ENCODE assay signal across 11 cellular contexts in genomic region chr2:98749053-98749450, GRCh38. TPM values are rescaled to one million over a fixed set of nuclear protein-coding genes. Genes with fewer than 3 reads are reported as not detected.
DNase-seq lines count a peak whose midpoint lies in the region; ATAC-seq, FAIRE-seq and TF ChIP-seq lines count a peak whose summit lies in the region.
"Had no signal": no experiment of that assay in that cellular context is flagged by ENCODE, and none has a peak within 500 bp of the region (broad histone marks: within the 10 kb centered on the region; RNA-seq: fewer than 3 reads in every experiment).

No MANE protein-coding gene starts in this region.

- no peak overlapping the region for H2BK120ac ChIP-seq in neuronal stem cell (ENCODE audit: low read depth, low read length)

- H3K4me3 ChIP-seq in upper lobe of left lung (no peak overlapping the region), kidney (ENCODE audit: low read length in 2 of 2) (no peak overlapping the region), neuronal stem cell (ENCODE audit: low read length in 2 of 2) (no peak overlapping the region)

- peak overlapping the region; percentile 41 for H3K27ac Mint-ChIP-seq in activated naive CD8-positive, alpha-beta T cell
- no peak overlapping the region for H3K27ac Mint-ChIP-seq in activated naive CD8-positive, alpha-beta T cell treated with anti-CD3 and anti-CD28 coated beads for 36 hours
- H3K27ac Mint-ChIP-seq in glutamatergic neuron (ENCODE audit: unreplicated experiment): peak overlapping the region; percentile 64

- TF ChIP-seq CTCF in glutamatergic neuron (IDR thresholded peaks at IDR 0.05; ENCODE audit: partially characterized antibody, unreplicated experiment): no peak
- TF ChIP-seq CTCF in upper lobe of left lung (IDR thresholded peaks at IDR 0.05): no peak
- no peak for TF ChIP-seq CTCF in kidney (IDR thresholded peaks at IDR 0.05; ENCODE audit: borderline replicate concordance, extremely low read depth, insufficient read depth)

- no peaks in the 10 kb centered on the region for H3K27me3 Mint-ChIP-seq in activated naive CD8-positive, alpha-beta T cell
- H3K27me3 Mint-ChIP-seq in activated naive CD8-positive, alpha-beta T cell treated with anti-CD3 and anti-CD28 coated beads for 36 hours: no peaks in the 10 kb centered on the region
- peaks cover 2% of the 10 kb centered on the region for H3K27me3 Mint-ChIP-seq in glutamatergic neuron (ENCODE audit: unreplicated experiment)

- peak in 1 of 4 donors; percentile 52 for TF ChIP-seq POLR2A in upper lobe of left lung (IDR thresholded peaks at IDR 0.05)

- no peak overlapping the region for H2BK12ac ChIP-seq in neuronal stem cell (ENCODE audit: low read length)

- H3K18ac ChIP-seq in neuronal stem cell (ENCODE audit: low read length): no peak overlapping the region

- peaks cover 55% of the 10 kb centered on the region for H3K4me1 Mint-ChIP-seq in activated naive CD8-positive, alpha-beta T cell (ENCODE audit: low read depth)
- H3K4me1 Mint-ChIP-seq in activated naive CD8-positive, alpha-beta T cell treated with anti-CD3 and anti-CD28 coated beads for 36 hours: peaks cover 43% of the 10 kb centered on the region
- peaks cover 8% of the 10 kb centered on the region for H3K4me1 Mint-ChIP-seq in glutamatergic neuron (ENCODE audit: low read depth, unreplicated experiment)

- H4K8ac ChIP-seq in neuronal stem cell (ENCODE audit: low read depth, low read length): no peak overlapping the region

- no peak overlapping the region for H4K91ac ChIP-seq in neuronal stem cell (ENCODE audit: low read depth, low read length, poor library complexity)

- H3K14ac ChIP-seq in neuronal stem cell (ENCODE audit: low read length): no peak overlapping the region

- H3K9me3 ChIP-seq in upper lobe of left lung (no peaks in the 10 kb centered on the region), kidney (ENCODE audit: control insufficient read depth in 1 of 2, low read length in 2 of 2) (no peaks in the 10 kb centered on the region), neuronal stem cell (replicated peaks in 1 of 2; ENCODE audit: control insufficient read depth in 2 of 2, insufficient read depth in 1 of 2, low read depth in 1 of 2, low read length in 2 of 2) (no peaks in the 10 kb centered on the region)

- peak in 1 of 4 donors; percentile 15 for TF ChIP-seq EP300 in upper lobe of left lung (IDR thresholded peaks at IDR 0.05)

- ATAC-seq in upper lobe of left lung (ENCODE audit: low FRiP score in 2 of 2): peak; percentile 82 to 90

- no peak for FAIRE-seq in kidney (lab: Jason Lieb, UNC)

- no peaks in the 10 kb centered on the region for H3K27me3 ChIP-seq in upper lobe of left lung
- peaks cover 0 to 7% (median 2%) of the 10 kb centered on the region in 3 experiments for H3K27me3 ChIP-seq in neuronal stem cell (ENCODE audit: control insufficient read depth in 3 of 3, insufficient read depth in 3 of 3, low read depth in 1 of 3, low read length in 3 of 3)

- no peak overlapping the region for H2BK5ac ChIP-seq in neuronal stem cell (ENCODE audit: low read length)

- no peaks in the 10 kb centered on the region for H3K36me3 Mint-ChIP-seq in activated naive CD8-positive, alpha-beta T cell
- peaks cover 3% of the 10 kb centered on the region for H3K36me3 Mint-ChIP-seq in activated naive CD8-positive, alpha-beta T cell treated with anti-CD3 and anti-CD28 coated beads for 36 hours
- peaks cover 5% of the 10 kb centered on the region for H3K36me3 Mint-ChIP-seq in glutamatergic neuron (ENCODE audit: unreplicated experiment)

- no peak overlapping the region for H3K4ac ChIP-seq in neuronal stem cell (ENCODE audit: low read length)

- peaks cover 2 to 7% (median 4%) of the 10 kb centered on the region in 4 donors for H3K4me1 ChIP-seq in upper lobe of left lung
- peaks cover 4% of the 10 kb centered on the region in 2 donors for H3K4me1 ChIP-seq in kidney (ENCODE audit: control insufficient read depth in 1 of 2, insufficient read depth in 1 of 2, low read depth in 1 of 2, low read length in 2 of 2)
- no peaks in the 10 kb centered on the region for H3K4me1 ChIP-seq in neuronal stem cell (ENCODE audit: control insufficient read depth in 2 of 2, insufficient read depth in 1 of 2, low read depth in 1 of 2, low read length in 2 of 2)

- H3K36me3 ChIP-seq in upper lobe of left lung (no peaks in the 10 kb centered on the region), kidney (ENCODE audit: control insufficient read depth in 1 of 2, insufficient read depth in 2 of 2, low read length in 2 of 2) (no peaks in the 10 kb centered on the region), neuronal stem cell (replicated peaks in 1 of 2; ENCODE audit: control insufficient read depth in 2 of 2, insufficient read depth in 2 of 2, low read length in 2 of 2) (no peaks in the 10 kb centered on the region)

- intact Hi-C loops in kidney (cut with DNase I): no loop called here

- H2BK15ac ChIP-seq in neuronal stem cell (ENCODE audit: low read length): no peak overlapping the region

- no peak overlapping the region for H3K4me2 ChIP-seq in neuronal stem cell (ENCODE audit: insufficient read depth, low read length, poor library complexity, severe bottlenecking)

- H3K27ac ChIP-seq in upper lobe of left lung (peak overlapping the region in 1 of 4 donors; percentile 62), kidney (ENCODE audit: low read depth in 2 of 2, low read length in 2 of 2) (no peak overlapping the region), neuronal stem cell (replicated peaks; ENCODE audit: low read length) (no peak overlapping the region)

- no peak overlapping the region for H3K4me3 Mint-ChIP-seq in activated naive CD8-positive, alpha-beta T cell
- H3K4me3 Mint-ChIP-seq in activated naive CD8-positive, alpha-beta T cell treated with anti-CD3 and anti-CD28 coated beads for 36 hours: no peak overlapping the region
- H3K4me3 Mint-ChIP-seq in glutamatergic neuron (ENCODE audit: unreplicated experiment): peak overlapping the region; percentile 9

- H3K9me3 Mint-ChIP-seq in activated naive CD8-positive, alpha-beta T cell (ENCODE audit: low read depth): no peaks in the 10 kb centered on the region
- H3K9me3 Mint-ChIP-seq in activated naive CD8-positive, alpha-beta T cell treated with anti-CD3 and anti-CD28 coated beads for 36 hours: peaks cover 3% of the 10 kb centered on the region
- no peaks in the 10 kb centered on the region for H3K9me3 Mint-ChIP-seq in glutamatergic neuron (ENCODE audit: unreplicated experiment)

- H2AFZ ChIP-seq in neuronal stem cell (ENCODE audit: low read length): no peak overlapping the region

- H3K79me1 ChIP-seq in neuronal stem cell (ENCODE audit: low read depth, low read length): no peaks in the 10 kb centered on the region

- H3K23ac ChIP-seq in neuronal stem cell (ENCODE audit: low read depth, low read length, poor library complexity): no peak overlapping the region

- no peak for DNase-seq in activated naive CD8-positive, alpha-beta T cell treated with anti-CD3 and anti-CD28 coated beads for 36 hours
- DNase-seq in NOMO-1 treated with DMSO at 0.1 percent for 48 hours (lab: John Stamatoyannopoulos, UW; ENCODE audit: unreplicated experiment) (peak; percentile 84), glutamatergic neuron (no peak), upper lobe of left lung (peak in 1 of 2 donors; percentile 56), kidney (no peak), neuronal stem cell (ENCODE audit: low spot score) (no peak), NCI-H2196 treated with DMSO at 0.1 percent for 48 hours (lab: John Stamatoyannopoulos, UW; ENCODE audit: unreplicated experiment) (no peak)
- DNase-seq: activated CD4-positive, CD25-positive, alpha-beta regulatory T cell treated with anti-CD3 and anti-CD28 coated beads, Interleukin-2, amount 50 U/mL, for 72 hours; NCI-H345; occipital lobe had no signal

- no peak overlapping the region for H2AK5ac ChIP-seq in neuronal stem cell (ENCODE audit: low read depth, low read length)

- H3K9ac ChIP-seq in kidney (ENCODE audit: low read length in 2 of 2): no peak overlapping the region
- H3K9ac ChIP-seq in neuronal stem cell (ENCODE audit: low read depth, low read length, poor library complexity): no peak overlapping the region

RNA-seq across cellular contexts. Expression of gene MGAT4A, which starts 18.1 kb away (rescaled TPM):
- total RNA-seq in activated naive CD8-positive, alpha-beta T cell treated with anti-CD3 and anti-CD28 coated beads for 36 hours: 10 to 100 TPM; 45.1 to 49.3 TPM
- total RNA-seq in glutamatergic neuron (ENCODE audit: unreplicated experiment): 35.8 TPM
- 10 to 100 TPM; 28.4 to 69.6 (median 53.6) TPM for total RNA-seq in upper lobe of left lung
- 101 TPM for total RNA-seq in kidney
- polyA plus RNA-seq in kidney (ENCODE audit: insufficient read depth, low read depth, low replicate concordance): 23.5 TPM
- 3.4 TPM for polyA plus RNA-seq in neuronal stem cell (2013, experiment 1 of 2)
- polyA plus RNA-seq in neuronal stem cell (2013, experiment 2 of 2): 3.4 TPM
